Comparison of ENCODE assay signal across 1 cellular context in genomic region chr14:100306506-100307214, GRCh38.
TF ChIP-seq lines count a peak whose summit lies in the region.

No MANE protein-coding gene starts in this region.

TF ChIP-seq in HepG2, 621 proteins besides CTCF, POLR2A, EP300 and RAD21 (continued from another document and continues in another):
- TF ChIP-seq ZNF687 (CRISPR knock-in tag; IDR thresholded peaks at IDR 0.05) (peak; percentile 66), NFYC (CRISPR knock-in tag; IDR thresholded peaks at IDR 0.05) (peak; percentile 69), KLF6 (CRISPR knock-in tag; IDR thresholded peaks at IDR 0.05) (0 out of 2 replicates have a peak, but pooled peaks have one; percentile 15), ZNF784 (CRISPR knock-in tag; IDR thresholded peaks at IDR 0.05; ENCODE audit: borderline replicate concordance) (peak; percentile 4; the same call in 1 of the 2 replicates), HNF4A (CRISPR knock-in tag; IDR thresholded peaks at IDR 0.05) (peak; percentile 6; the same call in 1 of the 2 replicates), ESRRA (CRISPR knock-in tag; IDR thresholded peaks at IDR 0.05; ENCODE audit: low read depth) (no peak; the same call in 1 of the 2 replicates), MEIS2 (CRISPR knock-in tag; IDR thresholded peaks at IDR 0.05) (peak; percentile 8; the same call in 1 of the 2 replicates), NFYB (CRISPR knock-in tag; IDR thresholded peaks at IDR 0.05) (peak; percentile 67), ZNF431 (CRISPR knock-in tag; IDR thresholded peaks at IDR 0.05; ENCODE audit: borderline replicate concordance, low read depth) (0 out of 2 replicates have a peak, but pooled peaks have one; percentile 17), ZBTB10 (CRISPR knock-in tag; IDR thresholded peaks at IDR 0.05; ENCODE audit: borderline replicate concordance) (peak; percentile 25; the same call in 1 of the 2 replicates), ARHGAP35 (CRISPR knock-in tag; IDR thresholded peaks at IDR 0.05; ENCODE audit: borderline replicate concordance) (peak; percentile 60; the same call in 1 of the 2 replicates), ZMYM2 (CRISPR knock-in tag; IDR thresholded peaks at IDR 0.05) (0 out of 2 replicates have a peak, but pooled peaks have one; percentile 19), REL (CRISPR knock-in tag; conservative IDR thresholded peaks at IDR 0.05) (0 out of 2 replicates have a peak, but pooled peaks have one; percentile 75), ZFX (CRISPR knock-in tag; IDR thresholded peaks at IDR 0.05; ENCODE audit: low read depth) (peak; percentile 42; the same call in 1 of the 2 replicates), ZNF34 (CRISPR knock-in tag; IDR thresholded peaks at IDR 0.05; ENCODE audit: borderline replicate concordance) (no peak), ZNF124 (CRISPR knock-in tag; IDR thresholded peaks at IDR 0.05) (peak; percentile 42; the same call in 1 of the 2 replicates), POGZ (CRISPR knock-in tag; IDR thresholded peaks at IDR 0.05) (peak; percentile 42), ZGPAT (CRISPR knock-in tag; IDR thresholded peaks at IDR 0.05) (peak; percentile 71; the same call in 1 of the 2 replicates), KLF13 (CRISPR knock-in tag; IDR thresholded peaks at IDR 0.05) (no peak), HNRNPLL (IDR thresholded peaks at IDR 0.05; ENCODE audit: low read depth, low read length, poor library complexity, severe bottlenecking) (peak; percentile 90), ZNF883 (CRISPR knock-in tag; IDR thresholded peaks at IDR 0.05; ENCODE audit: not compliant biosample characterization) (peak; percentile 11), ZBTB40 (IDR thresholded peaks at IDR 0.05) (no peak), ZBTB40 (CRISPR knock-in tag; IDR thresholded peaks at IDR 0.05) (peak; percentile 54; the same call in 1 of the 2 replicates), CCDC6 (CRISPR knock-in tag; IDR thresholded peaks at IDR 0.05) (peak; percentile 20; the same call in 1 of the 2 replicates), XBP1 (CRISPR knock-in tag; IDR thresholded peaks at IDR 0.05) (no peak), ZNF138 (CRISPR knock-in tag; IDR thresholded peaks at IDR 0.05; ENCODE audit: low read depth) (no peak), GMEB2 (CRISPR knock-in tag; IDR thresholded peaks at IDR 0.05; ENCODE audit: low read depth) (peak; percentile 36; the same call in 1 of the 2 replicates), ARNT2 (CRISPR knock-in tag; IDR thresholded peaks at IDR 0.05; ENCODE audit: low read depth) (peak; percentile 48; the same call in 1 of the 2 replicates), NKX3-1 (CRISPR knock-in tag; IDR thresholded peaks at IDR 0.05) (no peak; the same call in 1 of the 2 replicates), E2F5 (CRISPR knock-in tag; conservative IDR thresholded peaks at IDR 0.05) (no peak; the same call in 1 of the 2 replicates), ZNF232 (CRISPR knock-in tag; IDR thresholded peaks at IDR 0.05; ENCODE audit: borderline replicate concordance) (peak; percentile 46; the same call in 1 of the 2 replicates), SMAD3 (CRISPR knock-in tag; IDR thresholded peaks at IDR 0.05) (no peak)
